ENCODE assay signal across 1 cellular context in the genomic region with DNA sequence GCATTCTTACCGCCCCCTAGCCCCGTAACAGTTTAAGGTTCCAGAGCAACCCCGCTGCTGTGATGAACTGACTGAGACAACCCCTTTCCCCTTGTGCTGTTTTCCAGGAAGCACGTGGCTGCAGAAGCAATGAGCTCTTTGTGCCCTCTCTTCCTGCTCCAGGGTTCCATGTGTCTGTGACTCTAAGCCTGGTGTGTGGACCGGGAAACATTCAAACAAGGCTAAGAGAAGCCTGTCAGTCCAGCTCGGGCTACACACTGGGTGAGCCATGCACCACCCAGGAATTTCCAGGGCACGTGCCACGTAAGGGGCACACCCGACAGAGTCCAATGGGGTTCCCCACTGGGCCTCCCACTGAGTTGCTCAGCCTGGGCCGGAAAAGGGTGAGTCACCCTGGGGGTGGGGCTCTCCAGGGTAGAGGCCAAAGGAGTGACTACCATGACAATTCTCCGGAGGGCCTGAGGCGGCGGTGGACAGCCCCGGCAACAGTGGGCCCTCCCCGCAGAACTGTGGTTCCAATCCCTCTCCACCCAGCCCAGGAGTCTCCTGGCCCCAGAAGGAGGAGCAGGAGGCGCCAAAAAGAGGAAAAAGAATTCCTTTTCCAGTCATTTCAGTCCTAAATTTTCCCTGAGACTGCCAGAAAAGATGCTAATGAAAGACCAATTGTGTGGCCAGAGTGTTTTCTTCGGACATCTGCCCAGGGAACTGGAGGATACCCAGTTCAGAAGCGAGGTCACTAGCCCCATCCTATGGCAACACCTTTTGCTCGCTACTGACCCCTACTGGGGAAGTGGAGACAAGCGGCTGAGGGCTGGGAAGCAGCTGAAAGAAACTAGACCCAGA.
TF ChIP-seq lines count a peak whose summit lies in the region.

No MANE protein-coding gene starts in this region.

TF ChIP-seq in HepG2, 621 proteins besides CTCF, POLR2A, EP300 and RAD21 (continued from another document and continues in another):
- TF ChIP-seq RELA (CRISPR knock-in tag; IDR thresholded peaks at IDR 0.05) (no peak; the same call in 1 of the 2 replicates), KDM6A (CRISPR knock-in tag; IDR thresholded peaks at IDR 0.05; ENCODE audit: low read depth) (peak; percentile 53; the same call in 1 of the 2 replicates), ZNF788 (CRISPR knock-in tag; IDR thresholded peaks at IDR 0.05; ENCODE audit: borderline replicate concordance) (peak; percentile 64; the same call in 1 of the 2 replicates), YEATS2 (CRISPR knock-in tag; IDR thresholded peaks at IDR 0.05; ENCODE audit: borderline replicate concordance) (peak; percentile 67; the same call in 1 of the 2 replicates), HNRNPL (IDR thresholded peaks at IDR 0.05; ENCODE audit: low read depth, low read length) (peak; percentile 91), SIX1 (CRISPR knock-in tag; IDR thresholded peaks at IDR 0.05; ENCODE audit: borderline replicate concordance) (no peak), ZNF550 (CRISPR knock-in tag; IDR thresholded peaks at IDR 0.05; ENCODE audit: borderline replicate concordance) (no peak), SATB2 (CRISPR knock-in tag; IDR thresholded peaks at IDR 0.05) (no peak), KDM2A (CRISPR knock-in tag; IDR thresholded peaks at IDR 0.05; ENCODE audit: borderline replicate concordance, low read depth) (peak; percentile 87), ZBTB3 (CRISPR knock-in tag; IDR thresholded peaks at IDR 0.05; ENCODE audit: borderline replicate concordance, low read depth) (no peak), ZNF557 (CRISPR knock-in tag; IDR thresholded peaks at IDR 0.05) (peak; percentile 87; the same call in 1 of the 2 replicates), ZIK1 (CRISPR knock-in tag; IDR thresholded peaks at IDR 0.05; ENCODE audit: borderline replicate concordance, low read depth) (no peak), SNRNP70 (IDR thresholded peaks at IDR 0.05; ENCODE audit: low read depth, low read length) (no peak), ZNF329 (CRISPR knock-in tag; IDR thresholded peaks at IDR 0.05; ENCODE audit: low read depth) (no peak), ATF1 (CRISPR knock-in tag; IDR thresholded peaks at IDR 0.05) (no peak), SCMH1 (CRISPR knock-in tag; IDR thresholded peaks at IDR 0.05; ENCODE audit: borderline replicate concordance) (no peak), TAF15 (IDR thresholded peaks at IDR 0.05; ENCODE audit: low read depth, low read length, poor library complexity, severe bottlenecking) (no peak), ZNF225 (CRISPR knock-in tag; IDR thresholded peaks at IDR 0.05) (peak; percentile 79; the same call in 1 of the 2 replicates), ZNF678 (CRISPR knock-in tag; IDR thresholded peaks at IDR 0.05) (0 out of 2 replicates have a peak, but pooled peaks have one; percentile 21), ZZZ3 (CRISPR knock-in tag; IDR thresholded peaks at IDR 0.05; ENCODE audit: borderline replicate concordance) (0 out of 2 replicates have a peak, but pooled peaks have one; percentile 32), GZF1 (CRISPR knock-in tag; IDR thresholded peaks at IDR 0.05) (0 out of 2 replicates have a peak, but pooled peaks have one; percentile 1)
- TF ChIP-seq, protein P1, sequence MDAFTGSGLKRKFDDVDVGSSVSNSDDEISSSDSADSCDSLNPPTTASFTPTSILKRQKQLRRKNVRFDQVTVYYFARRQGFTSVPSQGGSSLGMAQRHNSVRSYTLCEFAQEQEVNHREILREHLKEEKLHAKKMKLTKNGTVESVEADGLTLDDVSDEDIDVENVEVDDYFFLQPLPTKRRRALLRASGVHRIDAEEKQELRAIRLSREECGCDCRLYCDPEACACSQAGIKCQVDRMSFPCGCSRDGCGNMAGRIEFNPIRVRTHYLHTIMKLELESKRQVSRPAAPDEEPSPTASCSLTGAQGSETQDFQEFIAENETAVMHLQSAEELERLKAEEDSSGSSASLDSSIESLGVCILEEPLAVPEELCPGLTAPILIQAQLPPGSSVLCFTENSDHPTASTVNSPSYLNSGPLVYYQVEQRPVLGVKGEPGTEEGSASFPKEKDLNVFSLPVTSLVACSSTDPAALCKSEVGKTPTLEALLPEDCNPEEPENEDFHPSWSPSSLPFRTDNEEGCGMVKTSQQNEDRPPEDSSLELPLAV (CRISPR knock-in tag; conservative IDR thresholded peaks at IDR 0.05; ENCODE audit: low read depth), result no peak
- TF ChIP-seq, protein P2, sequence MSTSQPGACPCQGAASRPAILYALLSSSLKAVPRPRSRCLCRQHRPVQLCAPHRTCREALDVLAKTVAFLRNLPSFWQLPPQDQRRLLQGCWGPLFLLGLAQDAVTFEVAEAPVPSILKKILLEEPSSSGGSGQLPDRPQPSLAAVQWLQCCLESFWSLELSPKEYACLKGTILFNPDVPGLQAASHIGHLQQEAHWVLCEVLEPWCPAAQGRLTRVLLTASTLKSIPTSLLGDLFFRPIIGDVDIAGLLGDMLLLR (CRISPR knock-in tag; IDR thresholded peaks at IDR 0.05), result no peak; the same call in 1 of the 2 replicates
- TF ChIP-seq, protein P3, sequence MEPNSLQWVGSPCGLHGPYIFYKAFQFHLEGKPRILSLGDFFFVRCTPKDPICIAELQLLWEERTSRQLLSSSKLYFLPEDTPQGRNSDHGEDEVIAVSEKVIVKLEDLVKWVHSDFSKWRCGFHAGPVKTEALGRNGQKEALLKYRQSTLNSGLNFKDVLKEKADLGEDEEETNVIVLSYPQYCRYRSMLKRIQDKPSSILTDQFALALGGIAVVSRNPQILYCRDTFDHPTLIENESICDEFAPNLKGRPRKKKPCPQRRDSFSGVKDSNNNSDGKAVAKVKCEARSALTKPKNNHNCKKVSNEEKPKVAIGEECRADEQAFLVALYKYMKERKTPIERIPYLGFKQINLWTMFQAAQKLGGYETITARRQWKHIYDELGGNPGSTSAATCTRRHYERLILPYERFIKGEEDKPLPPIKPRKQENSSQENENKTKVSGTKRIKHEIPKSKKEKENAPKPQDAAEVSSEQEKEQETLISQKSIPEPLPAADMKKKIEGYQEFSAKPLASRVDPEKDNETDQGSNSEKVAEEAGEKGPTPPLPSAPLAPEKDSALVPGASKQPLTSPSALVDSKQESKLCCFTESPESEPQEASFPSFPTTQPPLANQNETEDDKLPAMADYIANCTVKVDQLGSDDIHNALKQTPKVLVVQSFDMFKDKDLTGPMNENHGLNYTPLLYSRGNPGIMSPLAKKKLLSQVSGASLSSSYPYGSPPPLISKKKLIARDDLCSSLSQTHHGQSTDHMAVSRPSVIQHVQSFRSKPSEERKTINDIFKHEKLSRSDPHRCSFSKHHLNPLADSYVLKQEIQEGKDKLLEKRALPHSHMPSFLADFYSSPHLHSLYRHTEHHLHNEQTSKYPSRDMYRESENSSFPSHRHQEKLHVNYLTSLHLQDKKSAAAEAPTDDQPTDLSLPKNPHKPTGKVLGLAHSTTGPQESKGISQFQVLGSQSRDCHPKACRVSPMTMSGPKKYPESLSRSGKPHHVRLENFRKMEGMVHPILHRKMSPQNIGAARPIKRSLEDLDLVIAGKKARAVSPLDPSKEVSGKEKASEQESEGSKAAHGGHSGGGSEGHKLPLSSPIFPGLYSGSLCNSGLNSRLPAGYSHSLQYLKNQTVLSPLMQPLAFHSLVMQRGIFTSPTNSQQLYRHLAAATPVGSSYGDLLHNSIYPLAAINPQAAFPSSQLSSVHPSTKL (CRISPR knock-in tag; IDR thresholded peaks at IDR 0.05), result peak; percentile 91
- TF ChIP-seq, protein P4, sequence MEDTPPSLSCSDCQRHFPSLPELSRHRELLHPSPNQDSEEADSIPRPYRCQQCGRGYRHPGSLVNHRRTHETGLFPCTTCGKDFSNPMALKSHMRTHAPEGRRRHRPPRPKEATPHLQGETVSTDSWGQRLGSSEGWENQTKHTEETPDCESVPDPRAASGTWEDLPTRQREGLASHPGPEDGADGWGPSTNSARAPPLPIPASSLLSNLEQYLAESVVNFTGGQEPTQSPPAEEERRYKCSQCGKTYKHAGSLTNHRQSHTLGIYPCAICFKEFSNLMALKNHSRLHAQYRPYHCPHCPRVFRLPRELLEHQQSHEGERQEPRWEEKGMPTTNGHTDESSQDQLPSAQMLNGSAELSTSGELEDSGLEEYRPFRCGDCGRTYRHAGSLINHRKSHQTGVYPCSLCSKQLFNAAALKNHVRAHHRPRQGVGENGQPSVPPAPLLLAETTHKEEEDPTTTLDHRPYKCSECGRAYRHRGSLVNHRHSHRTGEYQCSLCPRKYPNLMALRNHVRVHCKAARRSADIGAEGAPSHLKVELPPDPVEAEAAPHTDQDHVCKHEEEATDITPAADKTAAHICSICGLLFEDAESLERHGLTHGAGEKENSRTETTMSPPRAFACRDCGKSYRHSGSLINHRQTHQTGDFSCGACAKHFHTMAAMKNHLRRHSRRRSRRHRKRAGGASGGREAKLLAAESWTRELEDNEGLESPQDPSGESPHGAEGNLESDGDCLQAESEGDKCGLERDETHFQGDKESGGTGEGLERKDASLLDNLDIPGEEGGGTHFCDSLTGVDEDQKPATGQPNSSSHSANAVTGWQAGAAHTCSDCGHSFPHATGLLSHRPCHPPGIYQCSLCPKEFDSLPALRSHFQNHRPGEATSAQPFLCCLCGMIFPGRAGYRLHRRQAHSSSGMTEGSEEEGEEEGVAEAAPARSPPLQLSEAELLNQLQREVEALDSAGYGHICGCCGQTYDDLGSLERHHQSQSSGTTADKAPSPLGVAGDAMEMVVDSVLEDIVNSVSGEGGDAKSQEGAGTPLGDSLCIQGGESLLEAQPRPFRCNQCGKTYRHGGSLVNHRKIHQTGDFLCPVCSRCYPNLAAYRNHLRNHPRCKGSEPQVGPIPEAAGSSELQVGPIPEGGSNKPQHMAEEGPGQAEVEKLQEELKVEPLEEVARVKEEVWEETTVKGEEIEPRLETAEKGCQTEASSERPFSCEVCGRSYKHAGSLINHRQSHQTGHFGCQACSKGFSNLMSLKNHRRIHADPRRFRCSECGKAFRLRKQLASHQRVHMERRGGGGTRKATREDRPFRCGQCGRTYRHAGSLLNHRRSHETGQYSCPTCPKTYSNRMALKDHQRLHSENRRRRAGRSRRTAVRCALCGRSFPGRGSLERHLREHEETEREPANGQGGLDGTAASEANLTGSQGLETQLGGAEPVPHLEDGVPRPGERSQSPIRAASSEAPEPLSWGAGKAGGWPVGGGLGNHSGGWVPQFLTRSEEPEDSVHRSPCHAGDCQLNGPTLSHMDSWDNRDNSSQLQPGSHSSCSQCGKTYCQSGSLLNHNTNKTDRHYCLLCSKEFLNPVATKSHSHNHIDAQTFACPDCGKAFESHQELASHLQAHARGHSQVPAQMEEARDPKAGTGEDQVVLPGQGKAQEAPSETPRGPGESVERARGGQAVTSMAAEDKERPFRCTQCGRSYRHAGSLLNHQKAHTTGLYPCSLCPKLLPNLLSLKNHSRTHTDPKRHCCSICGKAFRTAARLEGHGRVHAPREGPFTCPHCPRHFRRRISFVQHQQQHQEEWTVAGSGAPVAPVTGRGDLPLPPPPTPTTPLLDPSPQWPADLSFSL (CRISPR knock-in tag; IDR thresholded peaks at IDR 0.05), result peak; percentile 77
- TF ChIP-seq, protein P5, sequence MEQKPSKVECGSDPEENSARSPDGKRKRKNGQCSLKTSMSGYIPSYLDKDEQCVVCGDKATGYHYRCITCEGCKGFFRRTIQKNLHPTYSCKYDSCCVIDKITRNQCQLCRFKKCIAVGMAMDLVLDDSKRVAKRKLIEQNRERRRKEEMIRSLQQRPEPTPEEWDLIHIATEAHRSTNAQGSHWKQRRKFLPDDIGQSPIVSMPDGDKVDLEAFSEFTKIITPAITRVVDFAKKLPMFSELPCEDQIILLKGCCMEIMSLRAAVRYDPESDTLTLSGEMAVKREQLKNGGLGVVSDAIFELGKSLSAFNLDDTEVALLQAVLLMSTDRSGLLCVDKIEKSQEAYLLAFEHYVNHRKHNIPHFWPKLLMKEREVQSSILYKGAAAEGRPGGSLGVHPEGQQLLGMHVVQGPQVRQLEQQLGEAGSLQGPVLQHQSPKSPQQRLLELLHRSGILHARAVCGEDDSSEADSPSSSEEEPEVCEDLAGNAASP (CRISPR knock-in tag; IDR thresholded peaks at IDR 0.05; ENCODE audit: borderline replicate concordance), result peak; percentile 54; the same call in 1 of the 2 replicates
- TF ChIP-seq, protein P6, sequence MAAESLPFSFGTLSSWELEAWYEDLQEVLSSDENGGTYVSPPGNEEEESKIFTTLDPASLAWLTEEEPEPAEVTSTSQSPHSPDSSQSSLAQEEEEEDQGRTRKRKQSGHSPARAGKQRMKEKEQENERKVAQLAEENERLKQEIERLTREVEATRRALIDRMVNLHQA (CRISPR knock-in tag; IDR thresholded peaks at IDR 0.05), result no peak
- TF ChIP-seq, protein P7, sequence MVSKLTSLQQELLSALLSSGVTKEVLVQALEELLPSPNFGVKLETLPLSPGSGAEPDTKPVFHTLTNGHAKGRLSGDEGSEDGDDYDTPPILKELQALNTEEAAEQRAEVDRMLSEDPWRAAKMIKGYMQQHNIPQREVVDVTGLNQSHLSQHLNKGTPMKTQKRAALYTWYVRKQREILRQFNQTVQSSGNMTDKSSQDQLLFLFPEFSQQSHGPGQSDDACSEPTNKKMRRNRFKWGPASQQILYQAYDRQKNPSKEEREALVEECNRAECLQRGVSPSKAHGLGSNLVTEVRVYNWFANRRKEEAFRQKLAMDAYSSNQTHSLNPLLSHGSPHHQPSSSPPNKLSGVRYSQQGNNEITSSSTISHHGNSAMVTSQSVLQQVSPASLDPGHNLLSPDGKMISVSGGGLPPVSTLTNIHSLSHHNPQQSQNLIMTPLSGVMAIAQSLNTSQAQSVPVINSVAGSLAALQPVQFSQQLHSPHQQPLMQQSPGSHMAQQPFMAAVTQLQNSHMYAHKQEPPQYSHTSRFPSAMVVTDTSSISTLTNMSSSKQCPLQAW (CRISPR knock-in tag; IDR thresholded peaks at IDR 0.05), result peak; percentile 93; the same call in 1 of the 2 replicates
- TF ChIP-seq, protein P8, sequence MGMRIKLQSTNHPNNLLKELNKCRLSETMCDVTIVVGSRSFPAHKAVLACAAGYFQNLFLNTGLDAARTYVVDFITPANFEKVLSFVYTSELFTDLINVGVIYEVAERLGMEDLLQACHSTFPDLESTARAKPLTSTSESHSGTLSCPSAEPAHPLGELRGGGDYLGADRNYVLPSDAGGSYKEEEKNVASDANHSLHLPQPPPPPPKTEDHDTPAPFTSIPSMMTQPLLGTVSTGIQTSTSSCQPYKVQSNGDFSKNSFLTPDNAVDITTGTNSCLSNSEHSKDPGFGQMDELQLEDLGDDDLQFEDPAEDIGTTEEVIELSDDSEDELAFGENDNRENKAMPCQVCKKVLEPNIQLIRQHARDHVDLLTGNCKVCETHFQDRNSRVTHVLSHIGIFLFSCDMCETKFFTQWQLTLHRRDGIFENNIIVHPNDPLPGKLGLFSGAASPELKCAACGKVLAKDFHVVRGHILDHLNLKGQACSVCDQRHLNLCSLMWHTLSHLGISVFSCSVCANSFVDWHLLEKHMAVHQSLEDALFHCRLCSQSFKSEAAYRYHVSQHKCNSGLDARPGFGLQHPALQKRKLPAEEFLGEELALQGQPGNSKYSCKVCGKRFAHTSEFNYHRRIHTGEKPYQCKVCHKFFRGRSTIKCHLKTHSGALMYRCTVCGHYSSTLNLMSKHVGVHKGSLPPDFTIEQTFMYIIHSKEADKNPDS (CRISPR knock-in tag; IDR thresholded peaks at IDR 0.05), result no peak
- TF ChIP-seq, protein P9, sequence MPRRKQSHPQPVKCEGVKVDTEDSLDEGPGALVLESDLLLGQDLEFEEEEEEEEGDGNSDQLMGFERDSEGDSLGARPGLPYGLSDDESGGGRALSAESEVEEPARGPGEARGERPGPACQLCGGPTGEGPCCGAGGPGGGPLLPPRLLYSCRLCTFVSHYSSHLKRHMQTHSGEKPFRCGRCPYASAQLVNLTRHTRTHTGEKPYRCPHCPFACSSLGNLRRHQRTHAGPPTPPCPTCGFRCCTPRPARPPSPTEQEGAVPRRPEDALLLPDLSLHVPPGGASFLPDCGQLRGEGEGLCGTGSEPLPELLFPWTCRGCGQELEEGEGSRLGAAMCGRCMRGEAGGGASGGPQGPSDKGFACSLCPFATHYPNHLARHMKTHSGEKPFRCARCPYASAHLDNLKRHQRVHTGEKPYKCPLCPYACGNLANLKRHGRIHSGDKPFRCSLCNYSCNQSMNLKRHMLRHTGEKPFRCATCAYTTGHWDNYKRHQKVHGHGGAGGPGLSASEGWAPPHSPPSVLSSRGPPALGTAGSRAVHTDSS (CRISPR knock-in tag; conservative IDR thresholded peaks at IDR 0.05), result no peak
